Comparison of ENCODE assay signal across 1 cellular context in genomic region chr3:186705882-186706780, GRCh38.
TF ChIP-seq lines count a peak whose summit lies in the region.

No MANE protein-coding gene starts in this region.

TF ChIP-seq in GM12878, 131 proteins besides CTCF, POLR2A, EP300 and RAD21:
- TF ChIP-seq STAT3 (IDR thresholded peaks at IDR 0.05; ENCODE audit: low read depth, low read length) = no peak
- no peak for TF ChIP-seq ZSCAN29 (IDR thresholded peaks at IDR 0.05)
- TF ChIP-seq MEF2A (IDR thresholded peaks at IDR 0.05; ENCODE audit: insufficient read depth, low read depth, low read length) = no peak
- TF ChIP-seq HDAC2 (IDR thresholded peaks at IDR 0.05) = no peak
- no peak for TF ChIP-seq EZH2 (IDR thresholded peaks at IDR 0.05; ENCODE audit: borderline replicate concordance, control insufficient read depth, low read depth, low read length)
- TF ChIP-seq NR2C2 (IDR thresholded peaks at IDR 0.05; ENCODE audit: borderline replicate concordance, control insufficient read depth, insufficient read length, low read depth) = no peak
- no peak for TF ChIP-seq SUPT20H (IDR thresholded peaks at IDR 0.05; ENCODE audit: borderline replicate concordance, control insufficient read depth, low read depth, low read length)
- no peak for TF ChIP-seq TBL1XR1 (IDR thresholded peaks at IDR 0.05; ENCODE audit: low read depth, low read length)
- TF ChIP-seq, protein P1, sequence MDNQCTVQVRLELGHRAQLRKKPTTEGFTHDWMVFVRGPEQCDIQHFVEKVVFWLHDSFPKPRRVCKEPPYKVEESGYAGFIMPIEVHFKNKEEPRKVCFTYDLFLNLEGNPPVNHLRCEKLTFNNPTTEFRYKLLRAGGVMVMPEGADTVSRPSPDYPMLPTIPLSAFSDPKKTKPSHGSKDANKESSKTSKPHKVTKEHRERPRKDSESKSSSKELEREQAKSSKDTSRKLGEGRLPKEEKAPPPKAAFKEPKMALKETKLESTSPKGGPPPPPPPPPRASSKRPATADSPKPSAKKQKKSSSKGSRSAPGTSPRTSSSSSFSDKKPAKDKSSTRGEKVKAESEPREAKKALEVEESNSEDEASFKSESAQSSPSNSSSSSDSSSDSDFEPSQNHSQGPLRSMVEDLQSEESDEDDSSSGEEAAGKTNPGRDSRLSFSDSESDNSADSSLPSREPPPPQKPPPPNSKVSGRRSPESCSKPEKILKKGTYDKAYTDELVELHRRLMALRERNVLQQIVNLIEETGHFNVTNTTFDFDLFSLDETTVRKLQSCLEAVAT (IDR thresholded peaks at IDR 0.05) = 0 out of 2 replicates have a peak, but pooled peaks have one; percentile 20
- TF ChIP-seq ATF3 (IDR thresholded peaks at IDR 0.05; ENCODE audit: borderline replicate concordance, extremely low read depth, low read depth, low read length) = no peak
- 0 out of 4 replicates have a peak, but pooled peaks of 1 of the 2 experiments have one; percentile 25 for TF ChIP-seq IKZF2 (IDR thresholded peaks at IDR 0.05)
- no peak for TF ChIP-seq TCF3 (IDR thresholded peaks at IDR 0.05; ENCODE audit: borderline replicate concordance, insufficient read depth, low read depth, low read length)
- no peak for TF ChIP-seq PML (IDR thresholded peaks at IDR 0.05; ENCODE audit: low read length)
- TF ChIP-seq ZNF274 (IDR thresholded peaks at IDR 0.05; ENCODE audit: insufficient read depth, insufficient read length) = no peak
- TF ChIP-seq BHLHE40 (IDR thresholded peaks at IDR 0.05; ENCODE audit: borderline replicate concordance in 1 of 2, low read depth in 2 of 2, low read length in 1 of 2) = peak in 1 of 2 experiments; percentile 38; a peak in 1 of 4 replicates
- no peak for TF ChIP-seq ATF2 (IDR thresholded peaks at IDR 0.05; ENCODE audit: low read length)
- TF ChIP-seq ZBTB4 (CRISPR knock-in tag; IDR thresholded peaks at IDR 0.05) = no peak
- TF ChIP-seq RUNX3 (IDR thresholded peaks at IDR 0.05; ENCODE audit: low read length) = peak; percentile 75
- TF ChIP-seq SUZ12 (IDR thresholded peaks at IDR 0.05; ENCODE audit: unreplicated experiment) = no peak
- TF ChIP-seq KAT2A (conservative IDR thresholded peaks at IDR 0.05; ENCODE audit: control insufficient read depth, low read depth, low read length) = no peak
